In the genomic region with DNA sequence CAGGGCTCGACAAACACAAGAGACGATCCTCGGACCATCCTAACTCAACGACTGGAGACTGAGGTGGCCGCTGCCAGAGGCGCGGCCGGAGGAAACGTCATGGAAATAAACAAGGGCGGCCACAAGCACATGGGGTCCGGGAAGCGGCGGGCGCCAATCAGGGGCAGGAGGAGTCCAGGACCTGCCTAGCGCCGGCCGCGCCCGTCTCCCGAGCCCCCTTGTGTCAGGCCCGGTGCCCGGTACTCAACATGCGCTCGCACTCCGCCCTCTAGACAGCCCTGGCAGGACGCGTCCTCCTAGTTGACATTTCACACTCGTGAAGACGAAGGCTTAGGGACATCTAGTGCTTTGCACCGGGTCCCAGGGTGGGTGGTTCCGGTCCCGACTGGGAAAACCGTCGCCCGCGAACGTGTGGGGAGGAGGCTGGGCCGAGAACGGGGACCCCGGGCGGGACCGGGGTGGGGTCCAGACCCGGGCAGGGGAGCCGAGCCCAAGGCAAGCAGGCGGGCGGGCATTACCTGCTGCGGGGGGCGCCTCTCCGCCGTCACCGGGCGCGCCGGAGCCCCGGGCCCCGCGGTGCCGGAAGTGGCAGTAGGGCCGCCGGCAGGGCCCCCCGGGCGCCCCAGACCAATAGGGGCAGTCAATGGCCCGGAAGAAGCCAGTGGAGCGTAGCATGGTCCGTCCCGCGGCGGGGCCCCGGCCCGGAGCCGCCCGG, we compare ENCODE assay signal across 8 cellular contexts. TPM values are rescaled to one million over a fixed set of nuclear protein-coding genes. Genes with fewer than 3 reads are reported as not detected.
DNase-seq lines count a peak whose midpoint lies in the region; ATAC-seq and TF ChIP-seq lines count a peak whose summit lies in the region.

No MANE protein-coding gene starts in this region.

- ATAC-seq in GM21381 (IDR thresholded peaks at IDR 0.05; ENCODE audit: unreplicated experiment) (peak; percentile 19), IMR-90 (ENCODE audit: low read depth) (peak; percentile 39), heart right ventricle (peak in 4 of 8 donors; percentile 11 to 21 (median 15))
- ATAC-seq in activated T-helper 17 cell treated with anti-CD3 and anti-CD28 coated beads, Interleukin-2, amount 50 U/mL, for 72 hours (replicated peaks) = peak; percentile 37

- POLR2A ChIA-PET in CD4-positive, alpha-beta memory T cell (lab: Charles Lee; ENCODE audit: partially characterized antibody) = no interaction called here
- POLR2A ChIA-PET in IMR-90 (lab: Charles Lee; ENCODE audit: unreplicated experiment) = no interaction called here

- peak overlapping the region; percentile 98 for H3K4me2 ChIP-seq in IMR-90 (ENCODE audit: low read depth, low read length)

- H3K18ac ChIP-seq in IMR-90 (ENCODE audit: low read depth, low read length) = no peak overlapping the region

- peak overlapping the region; percentile 93 for H3K27ac ChIP-seq in CD4-positive, alpha-beta memory T cell (ENCODE audit: low read depth, low read length)
- H3K27ac ChIP-seq in IMR-90 (ENCODE audit: insufficient read depth, low read length) = peak overlapping the region; percentile 73
- peak overlapping the region; percentile 98 to 100 (median 99) for H3K27ac ChIP-seq in heart right ventricle

- peaks cover 28 to 71% (median 45%) of the 10 kb centered on the region in 4 donors for H3K4me1 Mint-ChIP-seq in CD4-positive, alpha-beta memory T cell
- H3K4me1 Mint-ChIP-seq in activated T-helper 17 cell treated with anti-CD3 and anti-CD28 coated beads, Interleukin-2, amount 50 U/mL, for 72 hours = peaks cover 15% of the 10 kb centered on the region

- H3K27ac Mint-ChIP-seq in CD4-positive, alpha-beta memory T cell = peak overlapping the region; percentile 91 to 94 (median 93)
- H3K27ac Mint-ChIP-seq in activated T-helper 17 cell treated with anti-CD3 and anti-CD28 coated beads, Interleukin-2, amount 50 U/mL, for 72 hours = peak overlapping the region; percentile 96

- peaks cover 64% of the 10 kb centered on the region for H4K20me1 ChIP-seq in IMR-90 (ENCODE audit: insufficient read depth, low read length)

- in situ Hi-C loops in IMR-90 (cut with MboI; ENCODE audit: low sequenced_read_pairs) = no loop called here

- peak overlapping the region; percentile 95 for H2AK9ac ChIP-seq in IMR-90 (replicated peaks; ENCODE audit: low read depth, low read length, poor library complexity)

- H3K9me1 ChIP-seq in IMR-90 (ENCODE audit: insufficient read depth, low read length) = no peaks in the 10 kb centered on the region

- TSS peak; percentile 26 for BruUV-seq in IMR-90 (replicated peaks; lab: Mats Ljungman, UMichigan)

- peak overlapping the region; percentile 91 for H3K9ac ChIP-seq in IMR-90 (ENCODE audit: low read depth, low read length)

- no peak for DNase-seq in CD4-positive, alpha-beta memory T cell
- DNase-seq in IMR-90 = peak; percentile 40
- DNase-seq in heart right ventricle = no peak
- peak; percentile 15 for DNase-seq in renal cortical epithelial cell (ENCODE audit: low read depth)
- DNase-seq in SHP77 treated with DMSO at 0.1 percent for 48 hours (lab: John Stamatoyannopoulos, UW) = no peak
- DNase-seq in iPS-NIHi7 (ENCODE audit: extremely low spot score) = no peak

- peaks cover 0 to 3% (median 0%) of the 10 kb centered on the region in 8 donors for H3K9me3 Mint-ChIP-seq in CD4-positive, alpha-beta memory T cell
- H3K9me3 Mint-ChIP-seq in activated T-helper 17 cell treated with anti-CD3 and anti-CD28 coated beads, Interleukin-2, amount 50 U/mL, for 72 hours = no peaks in the 10 kb centered on the region

- peaks cover 8 to 73% of the 10 kb centered on the region in 2 experiments; a peak in 3 of 4 replicates for H3K79me1 ChIP-seq in IMR-90 (ENCODE audit: low read depth in 1 of 2, low read length in 2 of 2)

- H3K27me3 ChIP-seq in CD4-positive, alpha-beta memory T cell (ENCODE audit: insufficient read depth, low read length) = no peaks in the 10 kb centered on the region
- H3K27me3 ChIP-seq in IMR-90 (ENCODE audit: control insufficient read depth, insufficient read depth, low read length) = no peaks in the 10 kb centered on the region
- H3K27me3 ChIP-seq in heart right ventricle = no peaks in the 10 kb centered on the region

- H3K27me3 Mint-ChIP-seq in CD4-positive, alpha-beta memory T cell = no peaks in the 10 kb centered on the region
- no peaks in the 10 kb centered on the region for H3K27me3 Mint-ChIP-seq in activated T-helper 17 cell treated with anti-CD3 and anti-CD28 coated beads, Interleukin-2, amount 50 U/mL, for 72 hours

- intact Hi-C loops in CD4-positive, alpha-beta memory T cell (cut with micrococcal nuclease) = loop anchor here (1.0 to 2.0 kb wide), 4 partner anchors 15 to 57 kb away; a partner anchor contains a TSS
- intact Hi-C loops in IMR-90 (cut with micrococcal nuclease) (no loop called here), heart right ventricle (cut with DNase I) (loop anchor here in 1 of 10 donors (2.0 kb wide), 1 partner anchor 27 kb away; no protein-coding TSS in a partner anchor)

- H3K4me3 ChIP-seq in CD4-positive, alpha-beta memory T cell (ENCODE audit: low read length in 2 of 2) = peak overlapping the region; percentile 68 to 92
- peak overlapping the region; percentile 100 for H3K4me3 ChIP-seq in IMR-90 (ENCODE audit: insufficient read depth, low read depth, low read length)
- H3K4me3 ChIP-seq in heart right ventricle = peak overlapping the region; percentile 93 to 100 (median 98)

- H2AFZ ChIP-seq in IMR-90 (replicated peaks; ENCODE audit: low read length, poor library complexity) = peak overlapping the region; percentile 98

- no peak for TF ChIP-seq RAD21 in IMR-90 (IDR thresholded peaks at IDR 0.05; ENCODE audit: low read length)

- H3K56ac ChIP-seq in IMR-90 (ENCODE audit: extremely low read depth, insufficient read depth, low read length) = 0 out of 2 replicates have a peak overlapping the region, but pooled peaks have one; percentile 71

- no peaks in the 10 kb centered on the region for H3K9me3 ChIP-seq in CD4-positive, alpha-beta memory T cell (ENCODE audit: control insufficient read depth in 1 of 2, low read length in 2 of 2)
- H3K9me3 ChIP-seq in IMR-90 (ENCODE audit: control insufficient read depth, insufficient read depth, low read length) (no peaks in the 10 kb centered on the region), heart right ventricle (no peaks in the 10 kb centered on the region)

- peak overlapping the region; percentile 87 to 93 (median 90) for H3K4me3 Mint-ChIP-seq in CD4-positive, alpha-beta memory T cell
- H3K4me3 Mint-ChIP-seq in activated T-helper 17 cell treated with anti-CD3 and anti-CD28 coated beads, Interleukin-2, amount 50 U/mL, for 72 hours = peak overlapping the region; percentile 84

- no peak overlapping the region for H2BK15ac ChIP-seq in IMR-90 (ENCODE audit: low read depth, low read length)

- no peak overlapping the region; the same call in 1 of the 2 replicates for H4K91ac ChIP-seq in IMR-90 (ENCODE audit: insufficient read depth, low read depth, low read length)

- peaks cover 74% of the 10 kb centered on the region for H3K4me1 ChIP-seq in CD4-positive, alpha-beta memory T cell (ENCODE audit: insufficient read depth, low read length)
- H3K4me1 ChIP-seq in IMR-90 (ENCODE audit: control insufficient read depth, insufficient read depth, low read length) (peaks cover 10% of the 10 kb centered on the region), heart right ventricle (peaks cover 15 to 68% (median 50%) of the 10 kb centered on the region in 9 donors)

- WGBS in IMR-90 (ENCODE audit: extremely low coverage in 2 of 2, insufficient read length in 1 of 2), 2 experiments = 1% methylated on average over 55 of the region's 72 CpGs; no CpG with 5 or more reads in 1 of the 2 experiments
- 0 to 1% methylated on average over 60 to 72 of the region's 72 CpGs for WGBS in heart right ventricle, 2 donors

- H3K36me3 Mint-ChIP-seq in CD4-positive, alpha-beta memory T cell = peaks cover 0 to 8% of the 10 kb centered on the region in 2 donors
- H3K36me3 Mint-ChIP-seq in activated T-helper 17 cell treated with anti-CD3 and anti-CD28 coated beads, Interleukin-2, amount 50 U/mL, for 72 hours (ENCODE audit: low read depth) = peaks cover 22% of the 10 kb centered on the region

- peak overlapping the region; percentile 27; the same call in 1 of the 2 replicates for H3K14ac ChIP-seq in IMR-90 (replicated peaks; ENCODE audit: low read depth, low read length)

- peak overlapping the region; percentile 47 for H2BK5ac ChIP-seq in IMR-90 (ENCODE audit: low read depth, low read length, poor library complexity, severe bottlenecking)

- CTCF ChIA-PET in CD4-positive, alpha-beta memory T cell (lab: Charles Lee; ENCODE audit: partially characterized antibody) = interaction anchor here (1.8 kb wide), 1 partner anchor 10 kb away, joined by 7 read pairs; no protein-coding TSS in a partner anchor
- CTCF ChIA-PET in IMR-90 (lab: Yijun Ruan, JAX) = no interaction called here

- H3K36me3 ChIP-seq in CD4-positive, alpha-beta memory T cell (ENCODE audit: insufficient read depth, low read length) = peaks cover 13% of the 10 kb centered on the region
- H3K36me3 ChIP-seq in IMR-90 (ENCODE audit: control insufficient read depth, insufficient read depth, low read length) (peaks cover 3% of the 10 kb centered on the region; the same call in 1 of the 2 replicates), heart right ventricle (peaks cover 0 to 18% (median 0%) of the 10 kb centered on the region in 9 donors)

- H2BK120ac ChIP-seq in IMR-90 (ENCODE audit: low read depth, low read length) = no peak overlapping the region

- peak overlapping the region; percentile 67; the same call in 1 of the 2 replicates for H3K23ac ChIP-seq in IMR-90 (ENCODE audit: low read depth, low read length)

- peak; percentile 85 for TF ChIP-seq POLR2A in IMR-90 (IDR thresholded peaks at IDR 0.05; ENCODE audit: low read depth, low read length)

- dilution Hi-C loops in IMR-90 (cut with HindIII; ENCODE audit: low sequenced_read_pairs, unreplicated experiment) = no loop called here

- 0 out of 2 replicates have a peak overlapping the region, but pooled peaks have one; percentile 53 for H4K5ac ChIP-seq in IMR-90 (ENCODE audit: low read depth, low read length)

- TF ChIP-seq CTCF in IMR-90 (conservative IDR thresholded peaks at IDR 0.05; ENCODE audit: low read depth, low read length) (no peak), heart right ventricle (IDR thresholded peaks at IDR 0.05) (no peak)

- peak overlapping the region in 1 of 2 experiments; percentile 93; a peak in 2 of 4 replicates for H4K8ac ChIP-seq in IMR-90 (ENCODE audit: low read depth in 2 of 2, low read length in 2 of 2)

- no peak overlapping the region for H2BK20ac ChIP-seq in IMR-90 (ENCODE audit: low read depth, low read length)

- peak overlapping the region; percentile 49 for H3K4ac ChIP-seq in IMR-90 (ENCODE audit: low read depth, low read length)

- peak overlapping the region; percentile 70 for H2AK5ac ChIP-seq in IMR-90 (ENCODE audit: low read depth, low read length)

RNA-seq across cellular contexts. Expression of a gene that starts 0.4 kb away (rescaled TPM):
- 10 to 100 TPM; 57.1 to 57.3 TPM for total RNA-seq in CD4-positive, alpha-beta memory T cell
- 10 to 100 TPM in 1 of 2 donors, 1 to 10 TPM in 1; 1.5 to 11.9 TPM for polyA plus RNA-seq in CD4-positive, alpha-beta memory T cell
- total RNA-seq in IMR-90 (2012; rRNA removed) = 1.4 and 2.5 TPM in 2 replicates
- 39.2 and 63.7 TPM in 2 replicates for polyA plus RNA-seq in IMR-90 (2012; rRNA removed)
- 13.1 and 26.8 TPM in 2 replicates for polyA plus RNA-seq in IMR-90 (2012; cell fraction: cytosol; rRNA removed)
- 185 and 1,091 TPM in 2 replicates for polyA plus RNA-seq in IMR-90 (2012; cell fraction: nucleus; rRNA removed; ENCODE audit: low replicate concordance)
- 10 to 100 TPM; 39.7 to 50.0 TPM for total RNA-seq in activated T-helper 17 cell treated with anti-CD3 and anti-CD28 coated beads, Interleukin-2, amount 50 U/mL, for 72 hours
- total RNA-seq in heart right ventricle = 10 to 100 TPM; 13.1 to 20.1 (median 16.5) TPM
- polyA plus RNA-seq in heart right ventricle = 10 to 100 TPM; 13.1 to 20.6 TPM
- total RNA-seq in renal cortical epithelial cell = 3.6 and 14.0 TPM in 2 replicates

RNA-seq across cellular contexts. Expression of a gene that starts 15.5 kb away (rescaled TPM):
- total RNA-seq in CD4-positive, alpha-beta memory T cell = 10 to 100 TPM; 17.9 to 19.3 TPM
- 1 to 10 TPM in 1 of 2 donors, under 1 TPM in 1; 0.39 to 1.3 TPM for polyA plus RNA-seq in CD4-positive, alpha-beta memory T cell
- total RNA-seq in IMR-90 (2012; rRNA removed) (0.90 and 1.7 TPM in 2 replicates), heart right ventricle (10 to 100 TPM in 4 of 10 donors, 1 to 10 TPM in 6; 5.0 to 13.4 (median 7.6) TPM), renal cortical epithelial cell (7.2 and 8.3 TPM in 2 replicates)
- polyA plus RNA-seq in IMR-90 (2012; rRNA removed) (13.1 and 31.4 TPM in 2 replicates), heart right ventricle (1 to 10 TPM; 4.0 to 8.6 TPM)
- polyA plus RNA-seq in IMR-90 (2012; cell fraction: cytosol; rRNA removed) = 14.5 and 19.8 TPM in 2 replicates
- polyA plus RNA-seq in IMR-90 (2012; cell fraction: nucleus; rRNA removed; ENCODE audit: low replicate concordance) = 18.0 and 29.0 TPM in 2 replicates
- 10 to 100 TPM; 16.3 to 32.9 TPM for total RNA-seq in activated T-helper 17 cell treated with anti-CD3 and anti-CD28 coated beads, Interleukin-2, amount 50 U/mL, for 72 hours

RNA-seq across cellular contexts. Expression of a gene that starts 35.8 kb away (rescaled TPM):
- total RNA-seq in CD4-positive, alpha-beta memory T cell = 1 to 10 TPM; 4.9 to 5.5 TPM
- 1 to 10 TPM in 1 of 2 donors, under 1 TPM in 1; 0.73 to 2.3 TPM for polyA plus RNA-seq in CD4-positive, alpha-beta memory T cell
- total RNA-seq in IMR-90 (2012; rRNA removed) = 1.4 and 1.6 TPM in 2 replicates
- 8.1 and 9.0 TPM in 2 replicates for polyA plus RNA-seq in IMR-90 (2012; rRNA removed)
- 3.2 and 5.2 TPM in 2 replicates for polyA plus RNA-seq in IMR-90 (2012; cell fraction: cytosol; rRNA removed)
- 28.0 and 38.9 TPM in 2 replicates for polyA plus RNA-seq in IMR-90 (2012; cell fraction: nucleus; rRNA removed; ENCODE audit: low replicate concordance)
- total RNA-seq in activated T-helper 17 cell treated with anti-CD3 and anti-CD28 coated beads, Interleukin-2, amount 50 U/mL, for 72 hours = 10 to 100 TPM; 10.1 to 44.8 TPM
- total RNA-seq in heart right ventricle = 1 to 10 TPM in 2 of 10 donors, under 1 TPM in 8; 0.13 to 3.4 (median 0.48) TPM
- polyA plus RNA-seq in heart right ventricle = 1 to 10 TPM in 1 of 2 donors, under 1 TPM in 1; 0.80 to 1.3 TPM
- 2.4 and 4.2 TPM in 2 replicates for total RNA-seq in renal cortical epithelial cell

RNA-seq across cellular contexts. Expression of a gene that starts 37.5 kb away (rescaled TPM):
- 100 to 1,000 TPM; 106 to 109 TPM for total RNA-seq in CD4-positive, alpha-beta memory T cell
- 100 to 1,000 TPM; 138 to 204 TPM for polyA plus RNA-seq in CD4-positive, alpha-beta memory T cell
- total RNA-seq in IMR-90 (2012; rRNA removed) (31.9 and 37.8 TPM in 2 replicates), heart right ventricle (10 to 100 TPM; 45.1 to 68.0 (median 57.0) TPM), renal cortical epithelial cell (34.2 and 46.7 TPM in 2 replicates)
- polyA plus RNA-seq in IMR-90 (2012; rRNA removed) (76.2 and 111 TPM in 2 replicates), heart right ventricle (100 to 1,000 TPM in 1 of 2 donors, 10 to 100 TPM in 1; 93.6 to 185 TPM)
- 52.5 and 129 TPM in 2 replicates for polyA plus RNA-seq in IMR-90 (2012; cell fraction: cytosol; rRNA removed)
- polyA plus RNA-seq in IMR-90 (2012; cell fraction: nucleus; rRNA removed; ENCODE audit: low replicate concordance) = 86.9 and 244 TPM in 2 replicates
- total RNA-seq in activated T-helper 17 cell treated with anti-CD3 and anti-CD28 coated beads, Interleukin-2, amount 50 U/mL, for 72 hours = 100 to 1,000 TPM in 1 of 2 donors, 10 to 100 TPM in 1; 84.4 to 109 TPM

RNA-seq across cellular contexts. Expression of a gene that starts 57.4 kb away (rescaled TPM):
- total RNA-seq in CD4-positive, alpha-beta memory T cell = 1 to 10 TPM; 3.7 to 4.9 TPM
- 1 to 10 TPM; 1.4 to 3.9 TPM for polyA plus RNA-seq in CD4-positive, alpha-beta memory T cell
- 0.28 and 0.36 TPM in 2 replicates for total RNA-seq in IMR-90 (2012; rRNA removed)
- 2.8 and 3.6 TPM in 2 replicates for polyA plus RNA-seq in IMR-90 (2012; rRNA removed)
- polyA plus RNA-seq in IMR-90 (2012; cell fraction: cytosol; rRNA removed) = 2.5 and 5.0 TPM in 2 replicates
- 4.0 and 16.1 TPM in 2 replicates for polyA plus RNA-seq in IMR-90 (2012; cell fraction: nucleus; rRNA removed; ENCODE audit: low replicate concordance)
- 10 to 100 TPM; 11.6 to 12.2 TPM for total RNA-seq in activated T-helper 17 cell treated with anti-CD3 and anti-CD28 coated beads, Interleukin-2, amount 50 U/mL, for 72 hours
- 1 to 10 TPM in 9 of 10 donors, under 1 TPM in 1; 0.94 to 3.2 (median 1.4) TPM for total RNA-seq in heart right ventricle
- polyA plus RNA-seq in heart right ventricle = 1 to 10 TPM; 2.0 to 4.3 TPM
- total RNA-seq in renal cortical epithelial cell = 2.6 and 6.5 TPM in 2 replicates

Comparison
In these comparisons a context has a peak if more than half of its experiments do, and no peak if none do; other contexts are left out.
1. DNase-seq: peak in IMR-90 (single experiment) and renal cortical epithelial cell (single experiment); none in CD4-positive, alpha-beta memory T cell (0 of 5), heart right ventricle (0 of 2), SHP77 treated with DMSO at 0.1 percent for 48 hours (single experiment) and iPS-NIHi7 (single experiment).
2. Peak in every context shown above with its lines, with median percentiles within 50 percentile points of each other: H3K27ac ChIP-seq and H3K4me3 ChIP-seq.